14 cellular contexts compared by ENCODE assay signal in the genomic region with DNA sequence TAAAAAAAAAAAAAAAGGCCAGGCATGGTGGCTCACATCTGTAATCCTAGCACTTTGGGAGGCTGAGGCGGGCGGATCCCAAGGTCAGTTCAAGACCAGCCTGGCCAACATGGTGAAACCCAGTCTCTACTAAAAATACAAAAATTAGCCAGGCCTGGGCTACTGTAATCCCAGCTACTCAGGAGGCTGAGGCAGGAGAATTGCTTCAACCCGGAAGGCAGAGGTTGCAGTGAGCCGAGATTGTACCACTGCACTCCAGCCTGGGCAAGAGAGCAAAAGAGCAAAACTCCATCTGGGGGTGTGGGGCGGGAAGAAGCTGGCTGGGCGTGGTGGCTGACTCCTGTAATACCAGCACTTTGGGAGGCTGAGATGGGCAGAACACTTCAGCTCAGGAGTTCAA. TPM values are rescaled to one million over a fixed set of nuclear protein-coding genes. Genes with fewer than 3 reads are reported as not detected.
DNase-seq lines count a peak whose midpoint lies in the region; ATAC-seq and TF ChIP-seq lines count a peak whose summit lies in the region.
"Not testable (repeated sequence)": the region's sequence is repeated elsewhere in the genome, so short reads cannot be mapped to it uniquely, and the experiment has no call there.
"Had no signal": no experiment of that assay in that cellular context is flagged by ENCODE, and none has a peak within 500 bp of the region (broad histone marks: within the 10 kb centered on the region; RNA-seq: fewer than 3 reads in every experiment).

No MANE protein-coding gene starts in this region.

- not testable (repeated sequence) for BruUV-seq in HCT116 (replicated peaks; lab: Mats Ljungman, UMichigan); IMR-90 (replicated peaks; lab: Mats Ljungman, UMichigan)

- peak overlapping the region in 1 of 2 experiments; percentile 24; a peak in 1 of 4 replicates for H4K8ac ChIP-seq in IMR-90 (ENCODE audit: low read depth in 2 of 2, low read length in 2 of 2)
- not testable (repeated sequence) for H4K8ac ChIP-seq in mesenchymal stem cell (ENCODE audit: low read length); trophoblast cell (ENCODE audit: low read depth, low read length)

- TF ChIP-seq RAD21 in HCT116 (IDR thresholded peaks at IDR 0.05; ENCODE audit: low read depth); IMR-90 (IDR thresholded peaks at IDR 0.05; ENCODE audit: low read length): not testable (repeated sequence)

- RAD21 ChIA-PET in HCT116 (lab: Charles Lee; ENCODE audit: low non-redundant PET in 1 of 2, low total read pairs in 2 of 2, uncharacterized antibody in 2 of 2, unreplicated experiment in 2 of 2): not testable (repeated sequence)

- H3K36me3 ChIP-seq in HCT116 (ENCODE audit: control insufficient read depth in 1 of 2, insufficient read depth in 2 of 2, low read length in 2 of 2); IMR-90 (ENCODE audit: control insufficient read depth, insufficient read depth, low read length); mesenchymal stem cell (ENCODE audit: control insufficient read depth in 1 of 2, insufficient read depth in 2 of 2, low read depth in 1 of 2, low read length in 2 of 2); trophoblast cell (ENCODE audit: control insufficient read depth in 1 of 2, insufficient read depth in 2 of 2, low read length in 2 of 2); spleen; uterus: not testable (repeated sequence)
- H3K36me3 ChIP-seq in RWPE2 (ENCODE audit: low read depth): peaks cover 18% of the 10 kb centered on the region; the same call in 1 of the 2 replicates

- peaks cover 19 to 63% of the 10 kb centered on the region in 2 experiments for H3K79me1 ChIP-seq in IMR-90 (ENCODE audit: low read depth in 1 of 2, low read length in 2 of 2)
- not testable (repeated sequence) for H3K79me1 ChIP-seq in mesenchymal stem cell (replicated peaks; ENCODE audit: low read length, poor library complexity, severe bottlenecking); trophoblast cell (ENCODE audit: low read length)

- H2BK120ac ChIP-seq in IMR-90 (ENCODE audit: low read depth, low read length): peak overlapping the region; percentile 56
- H2BK120ac ChIP-seq in mesenchymal stem cell (ENCODE audit: low read depth, low read length); trophoblast cell (ENCODE audit: insufficient read depth, low read length, poor library complexity): not testable (repeated sequence)

- not testable (repeated sequence) for H2AFZ ChIP-seq in HCT116 (ENCODE audit: low read depth, low read length, poor library complexity, severe bottlenecking); IMR-90 (replicated peaks; ENCODE audit: low read length, poor library complexity); mesenchymal stem cell (ENCODE audit: low read depth, low read length); trophoblast cell (ENCODE audit: insufficient read depth, low read length, poor library complexity)

- peaks cover 89% of the 10 kb centered on the region for H3K79me2 ChIP-seq in HCT116 (ENCODE audit: insufficient read depth, low read length)
- H3K79me2 ChIP-seq in trophoblast cell (ENCODE audit: control insufficient read depth, insufficient read depth, low read length, poor library complexity): not testable (repeated sequence)

- H3K9ac ChIP-seq in HCT116 (ENCODE audit: low read length): peak overlapping the region; percentile 53
- not testable (repeated sequence) for H3K9ac ChIP-seq in IMR-90 (ENCODE audit: low read depth, low read length); mesenchymal stem cell (ENCODE audit: low read length); trophoblast cell (ENCODE audit: low read length)

- not testable (repeated sequence) for H3K9me1 ChIP-seq in IMR-90 (ENCODE audit: insufficient read depth, low read length)

- peak overlapping the region; percentile 65 for H3K4me2 ChIP-seq in HCT116 (ENCODE audit: low read length)
- not testable (repeated sequence) for H3K4me2 ChIP-seq in IMR-90 (ENCODE audit: low read depth, low read length); mesenchymal stem cell (ENCODE audit: low read length, poor library complexity, severe bottlenecking); trophoblast cell (ENCODE audit: low read length)

- not testable (repeated sequence) for H3K9me3 ChIP-seq in HCT116 (ENCODE audit: control insufficient read depth in 1 of 2, insufficient read depth in 1 of 2, low read depth in 1 of 2, low read length in 2 of 2); IMR-90 (ENCODE audit: control insufficient read depth, insufficient read depth, low read length); RWPE2 (ENCODE audit: severe bottlenecking); mesenchymal stem cell (ENCODE audit: control insufficient read depth, low read length); trophoblast cell (ENCODE audit: insufficient read depth, low read depth, low read length); spleen; uterus

- H3K4me1 ChIP-seq in HCT116 (ENCODE audit: control insufficient read depth in 1 of 2, insufficient read depth in 2 of 2, low read length in 2 of 2): peaks cover 70 to 95% of the 10 kb centered on the region in 2 experiments
- peaks cover 11% of the 10 kb centered on the region; the same call in 1 of the 2 replicates for H3K4me1 ChIP-seq in IMR-90 (ENCODE audit: control insufficient read depth, insufficient read depth, low read length)
- peaks cover 36% of the 10 kb centered on the region for H3K4me1 ChIP-seq in RWPE2 (ENCODE audit: insufficient read depth, poor library complexity, severe bottlenecking)
- H3K4me1 ChIP-seq in mesenchymal stem cell (ENCODE audit: control insufficient read depth, insufficient read depth, low read depth, low read length); trophoblast cell (ENCODE audit: control insufficient read depth in 1 of 2, insufficient read depth in 2 of 2, low read length in 2 of 2); spleen; uterus: not testable (repeated sequence)

- peak overlapping the region; percentile 5; the same call in 1 of the 2 replicates for H4K5ac ChIP-seq in IMR-90 (ENCODE audit: low read depth, low read length)

- not testable (repeated sequence) for H2BK20ac ChIP-seq in IMR-90 (ENCODE audit: low read depth, low read length)

- POLR2A ChIA-PET in HCT116 (lab: Charles Lee); IMR-90 (lab: Charles Lee; ENCODE audit: unreplicated experiment): not testable (repeated sequence)

- TF ChIP-seq CTCF in HCT116 (IDR thresholded peaks at IDR 0.05 in 2 of 3, conservative IDR thresholded peaks at IDR 0.05 in 1 of 3; ENCODE audit: borderline replicate concordance in 1 of 3, insufficient read depth in 1 of 3, low read depth in 2 of 3, low read length in 2 of 3); IMR-90 (conservative IDR thresholded peaks at IDR 0.05; ENCODE audit: low read depth, low read length); RWPE2 (IDR thresholded peaks at IDR 0.05; ENCODE audit: poor library complexity, severe bottlenecking); spleen (IDR thresholded peaks at IDR 0.05 in 8 of 11, conservative IDR thresholded peaks at IDR 0.05 in 3 of 11); uterus (IDR thresholded peaks at IDR 0.05): not testable (repeated sequence)

- peak overlapping the region; percentile 91; the same call in 1 of the 3 replicates for H2BK15ac ChIP-seq in IMR-90 (ENCODE audit: low read depth, low read length)
- H2BK15ac ChIP-seq in mesenchymal stem cell (ENCODE audit: low read depth, poor library complexity, severe bottlenecking): not testable (repeated sequence)

- H4K12ac ChIP-seq in trophoblast cell (ENCODE audit: low read depth, low read length): not testable (repeated sequence)

- peak overlapping the region; percentile 77; the same call in 1 of the 2 replicates for H3K4ac ChIP-seq in IMR-90 (ENCODE audit: low read depth, low read length)
- not testable (repeated sequence) for H3K4ac ChIP-seq in mesenchymal stem cell (ENCODE audit: low read depth in 1 of 2, low read length in 2 of 2)
- H3K4ac ChIP-seq in trophoblast cell (ENCODE audit: low read depth, low read length): peak overlapping the region; percentile 89

- H3K23ac ChIP-seq in IMR-90 (ENCODE audit: low read depth, low read length); mesenchymal stem cell (ENCODE audit: low read length in 2 of 2); trophoblast cell (ENCODE audit: low read length): not testable (repeated sequence)

- in situ Hi-C loops in IMR-90 (cut with MboI; ENCODE audit: low sequenced_read_pairs): not testable (repeated sequence)

- H4K91ac ChIP-seq in IMR-90 (ENCODE audit: insufficient read depth, low read depth, low read length); mesenchymal stem cell (ENCODE audit: low read length); trophoblast cell (ENCODE audit: low read depth, low read length): not testable (repeated sequence)

- not testable (repeated sequence) for H4K20me1 ChIP-seq in HCT116 (ENCODE audit: insufficient read depth)
- peaks cover 16% of the 10 kb centered on the region for H4K20me1 ChIP-seq in IMR-90 (ENCODE audit: insufficient read depth, low read length)

- H3K4me3 ChIP-seq in HCT116 (replicated peaks in 1 of 2; ENCODE audit: low read depth in 1 of 2, low read length in 2 of 2): peak overlapping the region in 1 of 2 experiments; percentile 7; a peak in 2 of 4 replicates
- H3K4me3 ChIP-seq in IMR-90 (ENCODE audit: insufficient read depth, low read depth, low read length); RWPE2 (ENCODE audit: severe bottlenecking); mesenchymal stem cell (ENCODE audit: insufficient read depth in 1 of 2, low read depth in 1 of 2, low read length in 2 of 2); trophoblast cell (ENCODE audit: low read depth, low read length); spleen; uterus: not testable (repeated sequence)

- H3K27ac ChIP-seq in HCT116 (ENCODE audit: low read depth, low read length) (peak overlapping the region; percentile 50), RWPE2 (ENCODE audit: poor library complexity, severe bottlenecking) (peak overlapping the region; percentile 4), uterus (peak overlapping the region; percentile 52 to 98)
- not testable (repeated sequence) for H3K27ac ChIP-seq in IMR-90 (ENCODE audit: insufficient read depth, low read length); mesenchymal stem cell (ENCODE audit: low read length, poor library complexity, severe bottlenecking); trophoblast cell (ENCODE audit: low read depth, low read length); spleen

- ATAC-seq in HCT116: 0 out of 2 replicates have a peak, but pooled peaks have one; percentile 19
- ATAC-seq in IMR-90 (ENCODE audit: low read depth); RWPE2 (ENCODE audit: low read depth): not testable (repeated sequence)

- H3K18ac ChIP-seq in IMR-90 (ENCODE audit: low read depth, low read length); mesenchymal stem cell (ENCODE audit: low read depth in 1 of 2, low read length in 2 of 2); trophoblast cell (ENCODE audit: low read length): not testable (repeated sequence)

- H2AK5ac ChIP-seq in IMR-90 (ENCODE audit: low read depth, low read length) (peak overlapping the region; percentile 63), mesenchymal stem cell (ENCODE audit: low read length, severe bottlenecking) (peak overlapping the region; percentile 7)
- H2AK5ac ChIP-seq in trophoblast cell (ENCODE audit: low read length): not testable (repeated sequence)

- H2AK9ac ChIP-seq in IMR-90 (replicated peaks; ENCODE audit: low read depth, low read length, poor library complexity): not testable (repeated sequence)

- 100% methylated on average over 1 of the region's 6 CpGs; no CpG with 5 or more reads in 1 of the 2 experiments for WGBS in IMR-90 (ENCODE audit: extremely low coverage in 2 of 2, insufficient read length in 1 of 2), 2 experiments
- WGBS in mesenchymal stem cell: 97% methylated on average over 6 of the region's 6 CpGs
- WGBS in trophoblast cell (ENCODE audit: extremely low coverage, insufficient coverage, insufficient read length): no CpG with 5 or more reads among the region's 6 CpGs
- 90 to 96% (median 92%) methylated on average over 6 of the region's 6 CpGs for WGBS in spleen, 5 donors

- not testable (repeated sequence) for TF ChIP-seq POLR2A in HCT116 (IDR thresholded peaks at IDR 0.05; ENCODE audit: borderline replicate concordance, extremely low read depth, insufficient read depth, insufficient read length); IMR-90 (IDR thresholded peaks at IDR 0.05; ENCODE audit: low read depth, low read length); spleen (IDR thresholded peaks at IDR 0.05); uterus (IDR thresholded peaks at IDR 0.05)

- dilution Hi-C loops in IMR-90 (cut with HindIII; ENCODE audit: low sequenced_read_pairs, unreplicated experiment): not testable (repeated sequence)

- not testable (repeated sequence) for H3K14ac ChIP-seq in IMR-90 (replicated peaks; ENCODE audit: low read depth, low read length); mesenchymal stem cell (ENCODE audit: low read length in 2 of 2); trophoblast cell (ENCODE audit: low read length)

- not testable (repeated sequence) for H3K9me2 ChIP-seq in HCT116 (ENCODE audit: insufficient read depth)

- H2BK12ac ChIP-seq in mesenchymal stem cell (ENCODE audit: low read length in 2 of 2); trophoblast cell (ENCODE audit: low read length): not testable (repeated sequence)

- peak overlapping the region; percentile 1 for H2BK5ac ChIP-seq in IMR-90 (ENCODE audit: low read depth, low read length, poor library complexity, severe bottlenecking)
- H2BK5ac ChIP-seq in mesenchymal stem cell (ENCODE audit: low read depth, low read length, poor library complexity, severe bottlenecking); trophoblast cell (ENCODE audit: low read depth, low read length, poor library complexity): not testable (repeated sequence)

- not testable (repeated sequence) for DNase-seq in HCT116 (ENCODE audit: low read depth, low spot score); IMR-90; RWPE2 (ENCODE audit: low spot score); mesenchymal stem cell; trophoblast cell
- DNase-seq in spleen: peak; percentile 18
- DNase-seq in uterus: peak in 1 of 2 donors; percentile 11

- not testable (repeated sequence) for H3K27me3 ChIP-seq in HCT116 (ENCODE audit: insufficient read depth, low read length); IMR-90 (ENCODE audit: control insufficient read depth, insufficient read depth, low read length); RWPE2 (ENCODE audit: insufficient read depth, poor library complexity, severe bottlenecking); mesenchymal stem cell (ENCODE audit: control insufficient read depth in 1 of 2, insufficient read depth in 1 of 2, low read length in 2 of 2); trophoblast cell (ENCODE audit: insufficient read depth, low read length); uterus
- H3K27me3 ChIP-seq in spleen (replicated peaks in 1 of 7): peaks cover 0 to 67% (median 0%) of the 10 kb centered on the region in 7 donors

- CTCF ChIA-PET in HCT116 (lab: Charles Lee); IMR-90 (lab: Yijun Ruan, JAX): not testable (repeated sequence)

- intact Hi-C loops in HCT116 (cut with micrococcal nuclease); IMR-90 (cut with micrococcal nuclease); spleen (cut with DNase I; ENCODE audit: low total_unique reads); uterus (cut with DNase I; ENCODE audit: low total_unique reads): not testable (repeated sequence)

- not testable (repeated sequence) for H3K56ac ChIP-seq in IMR-90 (ENCODE audit: extremely low read depth, insufficient read depth, low read length)

RNA-seq across cellular contexts. Expression of a gene that starts 11.6 kb away (rescaled TPM):
- total RNA-seq in HCT116 (2021; ENCODE audit: unreplicated experiment): 62.4 TPM
- 22.6 and 27.0 TPM in 2 replicates for polyA plus RNA-seq in HCT116 (2012)
- 53.3 and 69.7 TPM in 2 replicates for total RNA-seq in IMR-90 (2012; rRNA removed)
- polyA plus RNA-seq in IMR-90 (2012; rRNA removed): 23.9 and 24.1 TPM in 2 replicates
- polyA plus RNA-seq in IMR-90 (2012; cell fraction: cytosol; rRNA removed): 7.1 and 11.9 TPM in 2 replicates
- polyA plus RNA-seq in IMR-90 (2012; cell fraction: nucleus; rRNA removed; ENCODE audit: low replicate concordance): 6.7 and 19.1 TPM in 2 replicates
- polyA plus RNA-seq in mesenchymal stem cell (2013, experiment 1 of 2): 18.0 TPM
- 18.6 TPM for polyA plus RNA-seq in mesenchymal stem cell (2013, experiment 2 of 2)
- 17.0 and 18.0 TPM in 2 replicates for polyA plus RNA-seq in trophoblast cell (2013)
- total RNA-seq in spleen: 1 to 10 TPM in 4 of 7 donors, under 1 TPM in 3; 0.43 to 1.8 (median 1.1) TPM
- under 1 TPM; 0.41 to 0.86 (median 0.80) TPM for polyA plus RNA-seq in spleen
- 10 to 100 TPM; 10.6 to 79.4 (median 50.2) TPM for total RNA-seq in uterus
- total RNA-seq: CD4-positive, alpha-beta memory T cell had no signal
- polyA plus RNA-seq: CD4-positive, alpha-beta memory T cell had no signal

RNA-seq across cellular contexts. Expression of a gene that starts 29.2 kb away (rescaled TPM):
- total RNA-seq in HCT116 (2021; ENCODE audit: unreplicated experiment) (not detected), IMR-90 (2012; rRNA removed) (not detected in 2 replicates), spleen (not detected), uterus (1 to 10 TPM in 2 of 4 donors, not detected in 2; 2.7 to 8.8 TPM)
- 0.32 and 0.48 TPM in 2 replicates for polyA plus RNA-seq in HCT116 (2012)
- polyA plus RNA-seq in IMR-90 (2012; rRNA removed) (not detected in 2 replicates), spleen (1 to 10 TPM in 1 of 3 donors, under 1 TPM in 1, not detected in 1; 0.38 to 1.7 TPM)
- not detected in 2 replicates for polyA plus RNA-seq in IMR-90 (2012; cell fraction: cytosol; rRNA removed)
- not detected in 2 replicates for polyA plus RNA-seq in IMR-90 (2012; cell fraction: nucleus; rRNA removed; ENCODE audit: low replicate concordance)
- polyA plus RNA-seq in mesenchymal stem cell (2013, experiment 1 of 2): not detected
- not detected for polyA plus RNA-seq in mesenchymal stem cell (2013, experiment 2 of 2)
- not detected in 2 replicates for polyA plus RNA-seq in trophoblast cell (2013)
- total RNA-seq: A172; A673; Calu3; CD4-positive, alpha-beta memory T cell; Daoy; G401 had no signal
- polyA plus RNA-seq: BJ; CD4-positive, alpha-beta memory T cell had no signal

RNA-seq across cellular contexts. Expression of a gene that starts 59.7 kb away (rescaled TPM):
- 7.7 TPM for total RNA-seq in HCT116 (2021; ENCODE audit: unreplicated experiment)
- polyA plus RNA-seq in HCT116 (2012): 3.5 and 4.0 TPM in 2 replicates
- total RNA-seq in IMR-90 (2012; rRNA removed): 0.28 and 0.36 TPM in 2 replicates
- polyA plus RNA-seq in IMR-90 (2012; rRNA removed): 0.46 and 0.53 TPM in 2 replicates
- 0.79 and 0.87 TPM in 2 replicates for polyA plus RNA-seq in IMR-90 (2012; cell fraction: cytosol; rRNA removed)
- 1.2 and 3.1 TPM in 2 replicates for polyA plus RNA-seq in IMR-90 (2012; cell fraction: nucleus; rRNA removed; ENCODE audit: low replicate concordance)
- polyA plus RNA-seq in mesenchymal stem cell (2013, experiment 1 of 2): 0.30 TPM
- polyA plus RNA-seq in mesenchymal stem cell (2013, experiment 2 of 2): 0.26 TPM
- polyA plus RNA-seq in trophoblast cell (2013): 0.34 and 0.47 TPM in 2 replicates
- under 1 TPM in 6 of 7 donors, not detected in 1; 0.10 to 0.79 (median 0.47) TPM for total RNA-seq in spleen
- polyA plus RNA-seq in spleen: under 1 TPM; 0.22 to 0.29 (median 0.26) TPM
- 1 to 10 TPM; 1.2 to 5.5 (median 2.1) TPM for total RNA-seq in uterus

Comparison
In these comparisons a context has a peak if more than half of its experiments do, and no peak if none do; other contexts are left out.
1. RNA of a gene that starts 11.6 kb away (total RNA-seq): 10.6 to 79.4 TPM in uterus, 53.3 to 69.7 TPM in IMR-90 and 62.4 TPM in HCT116 (single experiment); 0.43 to 1.8 TPM in spleen; every median in the first group is over 4 times any median in the second.